In genomic region chr10:75210193-75211006, GRCh38 we compare ENCODE assay signal across 8 cellular contexts. TPM values are rescaled to one million over a fixed set of nuclear protein-coding genes. Genes with fewer than 3 reads are reported as not detected.
DNase-seq lines count a peak whose midpoint lies in the region; ATAC-seq and TF ChIP-seq lines count a peak whose summit lies in the region.

VDAC2 (plus strand) TSS chr10:75210796; CDS start chr10:75211159, 363 bp downstream.

- no peak for TF ChIP-seq CTCF in lower lobe of right lung (IDR thresholded peaks at IDR 0.05)

- H3K4me1 Mint-ChIP-seq in activated CD4-positive, alpha-beta memory T cell treated with anti-CD3 and anti-CD28 coated beads for 36 hours (ENCODE audit: low read depth): peaks cover 36% of the 10 kb centered on the region

- POLR2A ChIA-PET in activated CD4-positive, alpha-beta memory T cell treated with anti-CD3 and anti-CD28 coated beads for 36 hours (lab: Charles Lee): interaction anchor here (0.8 to 3.5 kb wide), 13 partner anchors 10 to 1034 kb away, joined by 3 to 54 read pairs (median 4); partner anchors contain the start of genes COMTD1 and SAMD8

- H3K4me1 ChIP-seq in duodenal mucosa (ENCODE audit: control insufficient read depth in 1 of 2, insufficient read depth in 2 of 2, low read length in 2 of 2) (peaks cover 11 to 16% of the 10 kb centered on the region in 2 donors), lower lobe of right lung (peaks cover 26% of the 10 kb centered on the region)

- peaks cover 22% of the 10 kb centered on the region for H3K36me3 Mint-ChIP-seq in activated CD4-positive, alpha-beta memory T cell treated with anti-CD3 and anti-CD28 coated beads for 36 hours

- H3K9ac ChIP-seq in duodenal mucosa (ENCODE audit: low read depth in 1 of 2, low read length in 2 of 2): peak within 1 kb of the TSS; percentile 93 to 97

- peak; percentile 93 for ATAC-seq in GM19324 (IDR thresholded peaks at IDR 0.05; ENCODE audit: low FRiP score, unreplicated experiment)
- ATAC-seq in HG03460 (IDR thresholded peaks at IDR 0.05; ENCODE audit: unreplicated experiment): peak; percentile 84
- peak; percentile 99 for ATAC-seq in lower lobe of right lung

- H3K4me3 ChIP-seq in duodenal mucosa (ENCODE audit: low read depth in 1 of 2, low read length in 2 of 2) (peak within 1 kb of the TSS; percentile 89 to 93), lower lobe of right lung (peak within 1 kb of the TSS; percentile 99)

- H3K27ac ChIP-seq in duodenal mucosa (ENCODE audit: low read depth, low read length) (peak within 1 kb of the TSS; percentile 99), lower lobe of right lung (peak within 1 kb of the TSS; percentile 100)

- no peaks in the 10 kb centered on the region for H3K27me3 Mint-ChIP-seq in activated CD4-positive, alpha-beta memory T cell treated with anti-CD3 and anti-CD28 coated beads for 36 hours

- peak within 1 kb of the TSS; percentile 89 for H3K4me3 Mint-ChIP-seq in activated CD4-positive, alpha-beta memory T cell treated with anti-CD3 and anti-CD28 coated beads for 36 hours

- H3K9me3 ChIP-seq in duodenal mucosa (ENCODE audit: control insufficient read depth in 1 of 2, low read length in 2 of 2) (no peaks in the 10 kb centered on the region), lower lobe of right lung (no peaks in the 10 kb centered on the region)

- H3K9me3 Mint-ChIP-seq in activated CD4-positive, alpha-beta memory T cell treated with anti-CD3 and anti-CD28 coated beads for 36 hours: no peaks in the 10 kb centered on the region

- H3K27me3 ChIP-seq in duodenal mucosa (ENCODE audit: control insufficient read depth in 1 of 2, insufficient read depth in 2 of 2, low read length in 2 of 2): no peaks in the 10 kb centered on the region
- no peaks in the 10 kb centered on the region for H3K27me3 ChIP-seq in lower lobe of right lung (ENCODE audit: low read depth)

- peak within 1 kb of the TSS; percentile 98 for H3K27ac Mint-ChIP-seq in activated CD4-positive, alpha-beta memory T cell treated with anti-CD3 and anti-CD28 coated beads for 36 hours

- CTCF ChIA-PET in activated CD4-positive, alpha-beta memory T cell treated with anti-CD3 and anti-CD28 coated beads for 36 hours (lab: Charles Lee): interaction anchor here (0.6 to 5.1 kb wide), 5 partner anchors 15 to 32 kb away, joined by 3 to 98 read pairs (median 7); partner anchors contain the start of gene COMTD1

- peaks cover 0 to 21% of the 10 kb centered on the region in 2 donors for H3K36me3 ChIP-seq in duodenal mucosa (ENCODE audit: control insufficient read depth in 1 of 2, insufficient read depth in 2 of 2, low read length in 2 of 2)
- peaks cover 34% of the 10 kb centered on the region for H3K36me3 ChIP-seq in lower lobe of right lung

- DNase-seq in C1 segment of cervical spinal cord (lab: John Stamatoyannopoulos, UW) (peak; percentile 74 to 98 (median 94)), NCI-H774 (lab: John Stamatoyannopoulos, UW) (peak; percentile 84), lower lobe of right lung (peak; percentile 94)
- DNase-seq in activated CD4-positive, alpha-beta memory T cell treated with anti-CD3 and anti-CD28 coated beads for 36 hours: peak; percentile 95
- DNase-seq in stimulated activated CD4-positive, alpha-beta T cell treated with anti-CD3 and anti-CD28 coated beads, TNF-alpha, amount 100 ng/mL, for 24 hours (ENCODE audit: low read depth in 3 of 3): peak; percentile 87 to 91 (median 90)

- intact Hi-C loops in activated CD4-positive, alpha-beta memory T cell treated with anti-CD3 and anti-CD28 coated beads for 36 hours (cut with micrococcal nuclease): loop anchor here (1.0 to 2.0 kb wide), 6 partner anchors 20 to 384 kb away; partner anchors contain the start of genes KAT6B and SAMD8
- intact Hi-C loops in lower lobe of right lung (cut with DNase I): no loop called here

RNA-seq across cellular contexts. Expression of gene VDAC2, which starts in this region (rescaled TPM):
- total RNA-seq in activated CD4-positive, alpha-beta memory T cell treated with anti-CD3 and anti-CD28 coated beads for 36 hours: 100 to 1,000 TPM; 217 to 221 TPM
- total RNA-seq in lower lobe of right lung: 120 TPM

Comparison
In these comparisons a context has a peak if more than half of its experiments do, and no peak if none do; other contexts are left out.
1. Peak in every context shown above with its lines: DNase-seq, ATAC-seq, H3K4me3 ChIP-seq and H3K27ac ChIP-seq.